Comparison of ENCODE assay signal across 16 cellular contexts in the genomic region with DNA sequence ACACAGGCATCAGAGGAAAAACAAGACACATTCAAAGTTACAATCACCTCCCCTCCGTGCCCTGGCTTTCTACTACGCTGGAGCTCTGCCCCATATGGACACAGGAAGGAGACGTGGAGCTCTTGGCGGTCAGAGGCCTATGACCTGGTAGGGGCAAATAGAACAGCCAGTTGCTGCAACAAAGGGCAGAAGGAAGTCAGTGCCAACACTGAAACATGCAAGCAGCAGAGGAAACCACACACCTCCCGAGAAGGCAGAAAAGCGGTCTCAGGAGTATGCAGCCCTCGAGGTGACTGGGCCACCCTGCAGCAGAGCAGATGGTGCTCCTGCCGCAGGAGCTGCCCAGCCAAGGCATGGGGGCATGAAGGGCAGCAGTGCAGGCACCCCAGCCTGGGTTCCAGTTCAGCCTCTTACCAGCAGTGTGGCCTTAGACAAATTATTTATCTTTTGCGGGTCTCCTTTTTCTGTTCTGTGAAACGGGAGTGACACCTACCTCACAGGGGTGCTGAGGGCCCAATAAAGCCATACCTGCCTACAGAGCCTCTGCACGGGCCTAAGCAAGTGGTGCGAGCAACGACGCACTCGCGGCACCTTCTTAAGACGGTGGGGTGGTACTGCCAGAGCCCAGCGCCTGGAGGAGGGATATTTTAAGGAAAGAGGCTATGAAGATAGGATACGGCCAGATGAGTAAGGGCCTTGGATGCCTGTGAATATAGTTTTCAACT. TPM values are rescaled to one million over a fixed set of nuclear protein-coding genes. Genes with fewer than 3 reads are reported as not detected.
A peak's percentile ranks its signal among the peaks of the same experiment; 100 is the strongest.
DNase-seq lines count a peak whose midpoint lies in the region; ATAC-seq and TF ChIP-seq lines count a peak whose summit lies in the region.
"Had no signal": no experiment of that assay in that cellular context is flagged by ENCODE, and none has a peak within 500 bp of the region (broad histone marks: within the 10 kb centered on the region; RNA-seq: fewer than 3 reads in every experiment).

No MANE protein-coding gene starts in this region.

- H2AFZ ChIP-seq in neural progenitor cell (replicated peaks): no peak overlapping the region

- H3K4me3 ChIP-seq in neural progenitor cell (no peak overlapping the region), vagina (no peak overlapping the region)

- no peak for DNase-seq in stimulated activated naive CD8-positive, alpha-beta T cell treated with anti-CD3 and anti-CD28 coated beads, Interleukin-15, amount 100 ng/mL, for 72 hours
- no peak for DNase-seq in stimulated activated naive CD8-positive, alpha-beta T cell treated with anti-CD3 and anti-CD28 coated beads, Interleukin-15, Interleukin-2, amounts not matched to agents 100 U/mL and 50 U/mL, for 24 hours
- DNase-seq in activated CD8-positive, alpha-beta T cell treated with anti-CD3 and anti-CD28 coated beads for 36 hours: no peak
- no peak for DNase-seq in neural progenitor cell (ENCODE audit: low spot score)
- no peak for DNase-seq in vagina (ENCODE audit: extremely low spot score in 2 of 2)
- no peak for DNase-seq in NCI-H226
- no peak for DNase-seq in T1000 (lab: John Stamatoyannopoulos, UW)
- DNase-seq: activated naive CD4-positive, alpha-beta T cell treated with Interleukin-2 at 50 U/mL for 16 hours; GOT3; retina; stimulated activated CD4-positive, alpha-beta T cell treated with anti-CD3 and anti-CD28 coated beads, Interleukin-2, amount 100 ng/mL, for 48 hours had no signal

- no peak overlapping the region for H3K27ac ChIP-seq in neural progenitor cell
- no peak overlapping the region for H3K27ac ChIP-seq in vagina

- no peak overlapping the region for H3K9ac ChIP-seq in neural progenitor cell

- H3K27me3 ChIP-seq in neural progenitor cell (no peaks in the 10 kb centered on the region), vagina (no peaks in the 10 kb centered on the region)

- CTCF ChIA-PET in activated CD8-positive, alpha-beta T cell treated with anti-CD3 and anti-CD28 coated beads for 36 hours (lab: Charles Lee): interaction anchor here (1.6 kb wide), 1 partner anchor 8 kb away, joined by 4 read pairs; no protein-coding TSS in a partner anchor

- no peak overlapping the region for H3K4me2 ChIP-seq in neural progenitor cell

- H3K4me3 Mint-ChIP-seq in stimulated activated naive CD8-positive, alpha-beta T cell treated with anti-CD3 and anti-CD28 coated beads, Interleukin-15, amount 100 ng/mL, for 72 hours: no peak overlapping the region
- no peak overlapping the region for H3K4me3 Mint-ChIP-seq in activated CD8-positive, alpha-beta T cell treated with anti-CD3 and anti-CD28 coated beads for 36 hours
- H3K4me3 Mint-ChIP-seq in neural progenitor cell: no peak overlapping the region
- H3K4me3 Mint-ChIP-seq: B cell, nephron had no signal

- H3K4me1 ChIP-seq in neural progenitor cell (peaks cover under 1% of the 10 kb centered on the region), vagina (peaks cover 20% of the 10 kb centered on the region)

- no peaks in the 10 kb centered on the region for H3K27me3 Mint-ChIP-seq in stimulated activated naive CD8-positive, alpha-beta T cell treated with anti-CD3 and anti-CD28 coated beads, Interleukin-15, amount 100 ng/mL, for 72 hours
- H3K27me3 Mint-ChIP-seq in activated CD8-positive, alpha-beta T cell treated with anti-CD3 and anti-CD28 coated beads for 36 hours: no peaks in the 10 kb centered on the region
- H3K27me3 Mint-ChIP-seq in neural progenitor cell (ENCODE audit: insufficient read depth, low read depth): no peaks in the 10 kb centered on the region
- H3K27me3 Mint-ChIP-seq: B cell had no signal

- H3F3A ChIP-seq in neural progenitor cell (ENCODE audit: low read depth): no peaks in the 10 kb centered on the region

- peak overlapping the region; percentile 84 to 95 for H3K27ac Mint-ChIP-seq in stimulated activated naive CD8-positive, alpha-beta T cell treated with anti-CD3 and anti-CD28 coated beads, Interleukin-15, amount 100 ng/mL, for 72 hours
- H3K27ac Mint-ChIP-seq in activated CD8-positive, alpha-beta T cell treated with anti-CD3 and anti-CD28 coated beads for 36 hours: peak overlapping the region; percentile 64
- H3K27ac Mint-ChIP-seq in neural progenitor cell: peak overlapping the region; percentile 81
- H3K27ac Mint-ChIP-seq: B cell, nephron had no signal

- H3K9me3 ChIP-seq in neural progenitor cell (ENCODE audit: low read depth) (no peaks in the 10 kb centered on the region), vagina (no peaks in the 10 kb centered on the region)

- H3K79me2 ChIP-seq in neural progenitor cell (ENCODE audit: low read depth): peaks cover 50% of the 10 kb centered on the region

- ATAC-seq in stimulated activated naive CD8-positive, alpha-beta T cell treated with anti-CD3 and anti-CD28 coated beads, Interleukin-15, amount 100 ng/mL, for 72 hours: no peak
- ATAC-seq in stimulated activated naive CD8-positive, alpha-beta T cell treated with anti-CD3 and anti-CD28 coated beads, Interleukin-15, Interleukin-2, amounts not matched to agents 100 U/mL and 50 U/mL, for 24 hours: no peak
- ATAC-seq in activated CD8-positive, alpha-beta T cell treated with anti-CD3 and anti-CD28 coated beads for 36 hours: no peak

- peaks cover 54% of the 10 kb centered on the region for H3K36me3 Mint-ChIP-seq in activated CD8-positive, alpha-beta T cell treated with anti-CD3 and anti-CD28 coated beads for 36 hours (ENCODE audit: low read depth)
- H3K36me3 Mint-ChIP-seq in neural progenitor cell: peaks cover 50% of the 10 kb centered on the region

- H3K36me3 ChIP-seq in neural progenitor cell: peaks cover 15% of the 10 kb centered on the region
- H3K36me3 ChIP-seq in vagina: peaks cover 5 to 90% of the 10 kb centered on the region in 2 donors

- no peak for TF ChIP-seq POLR2A in vagina (IDR thresholded peaks at IDR 0.05)

- intact Hi-C loops in activated CD8-positive, alpha-beta T cell treated with anti-CD3 and anti-CD28 coated beads for 36 hours (cut with micrococcal nuclease): no loop called here
- intact Hi-C loops in vagina (cut with DNase I): no loop called here

- peaks cover 39% of the 10 kb centered on the region for H3K4me1 Mint-ChIP-seq in stimulated activated naive CD8-positive, alpha-beta T cell treated with anti-CD3 and anti-CD28 coated beads, Interleukin-15, amount 100 ng/mL, for 72 hours
- peaks cover 34% of the 10 kb centered on the region for H3K4me1 Mint-ChIP-seq in activated CD8-positive, alpha-beta T cell treated with anti-CD3 and anti-CD28 coated beads for 36 hours (ENCODE audit: low read depth)
- peaks cover 3% of the 10 kb centered on the region for H3K4me1 Mint-ChIP-seq in neural progenitor cell

- POLR2A ChIA-PET in activated CD8-positive, alpha-beta T cell treated with anti-CD3 and anti-CD28 coated beads for 36 hours (lab: Charles Lee): no interaction called here

- TF ChIP-seq CTCF in activated CD8-positive, alpha-beta T cell treated with anti-CD3 and anti-CD28 coated beads for 36 hours (IDR thresholded peaks at IDR 0.05): no peak
- TF ChIP-seq CTCF in neural progenitor cell (IDR thresholded peaks at IDR 0.05) (no peak), vagina (IDR thresholded peaks at IDR 0.05) (no peak)

- H4K20me1 ChIP-seq in neural progenitor cell (ENCODE audit: low read depth): peaks cover 45% of the 10 kb centered on the region

- H3K9me3 Mint-ChIP-seq in stimulated activated naive CD8-positive, alpha-beta T cell treated with anti-CD3 and anti-CD28 coated beads, Interleukin-15, amount 100 ng/mL, for 72 hours: no peaks in the 10 kb centered on the region
- no peaks in the 10 kb centered on the region for H3K9me3 Mint-ChIP-seq in activated CD8-positive, alpha-beta T cell treated with anti-CD3 and anti-CD28 coated beads for 36 hours
- no peaks in the 10 kb centered on the region for H3K9me3 Mint-ChIP-seq in neural progenitor cell
- H3K9me3 Mint-ChIP-seq: nephron had no signal

RNA-seq across cellular contexts. Expression of gene ZXDC, which starts 8.6 kb away (rescaled TPM):
- 10 to 100 TPM; 27.8 to 29.8 TPM for total RNA-seq in activated CD8-positive, alpha-beta T cell treated with anti-CD3 and anti-CD28 coated beads for 36 hours
- total RNA-seq in neural progenitor cell (ENCODE audit: low replicate concordance): 12.4 and 22.3 TPM in 2 replicates
- 36.8 TPM for total RNA-seq in vagina

RNA-seq across cellular contexts. Expression of gene UROC1, which starts 50.5 kb away (rescaled TPM):
- total RNA-seq in activated CD8-positive, alpha-beta T cell treated with anti-CD3 and anti-CD28 coated beads for 36 hours: not detected
- not detected in 2 replicates for total RNA-seq in neural progenitor cell (ENCODE audit: low replicate concordance)
- not detected for total RNA-seq in vagina
- total RNA-seq: activated CD8-positive, alpha-beta memory T cell treated with anti-CD3 and anti-CD28 coated beads for 36 hours; B cell; lower leg skin; urinary bladder had no signal

RNA-seq across cellular contexts. Expression of gene CHST13, which starts 56.9 kb away (rescaled TPM):
- not detected for total RNA-seq in activated CD8-positive, alpha-beta T cell treated with anti-CD3 and anti-CD28 coated beads for 36 hours
- 0.09 and 0.34 TPM in 2 replicates for total RNA-seq in neural progenitor cell (ENCODE audit: low replicate concordance)
- total RNA-seq in vagina: 4.2 TPM
- total RNA-seq: activated CD8-positive, alpha-beta memory T cell treated with anti-CD3 and anti-CD28 coated beads for 36 hours; B cell had no signal
